1 cellular context compared by ENCODE assay signal in the genomic region with DNA sequence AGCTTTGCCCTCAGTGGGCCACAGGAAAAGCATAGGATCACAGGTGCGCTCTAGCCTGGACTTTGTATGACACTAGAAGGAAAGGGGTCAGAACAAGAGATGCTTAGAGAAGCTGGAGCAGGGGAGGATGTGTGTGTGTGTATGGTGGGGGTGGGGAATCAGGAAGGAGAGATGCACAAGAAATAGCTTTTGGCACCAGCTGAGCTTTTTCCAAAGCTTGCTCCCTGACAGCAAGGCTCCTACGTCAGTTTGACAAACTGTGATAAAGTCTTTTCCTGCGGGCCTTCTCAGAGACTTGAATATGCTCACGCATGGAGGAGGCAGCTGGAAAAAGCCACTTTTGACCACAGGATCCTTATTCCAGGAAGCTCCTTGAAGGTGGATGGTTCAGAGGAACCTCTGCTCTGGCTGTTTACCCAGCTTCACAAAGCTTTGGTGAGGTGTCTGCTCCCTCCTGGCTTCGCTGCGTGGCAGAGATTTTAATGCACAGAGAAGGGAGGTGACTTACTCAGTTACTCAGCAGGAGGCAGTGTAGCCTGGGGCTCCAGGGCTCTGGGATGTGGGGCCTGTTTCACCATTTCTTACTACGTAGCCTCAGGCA.
TF ChIP-seq lines count a peak whose summit lies in the region.

No MANE protein-coding gene starts in this region.

TF ChIP-seq in H1, 55 proteins besides CTCF, POLR2A, EP300 and RAD21:
- no peak for TF ChIP-seq FOSL1 (IDR thresholded peaks at IDR 0.05; ENCODE audit: insufficient read depth, low read depth, low read length)
- TF ChIP-seq, protein P1, sequence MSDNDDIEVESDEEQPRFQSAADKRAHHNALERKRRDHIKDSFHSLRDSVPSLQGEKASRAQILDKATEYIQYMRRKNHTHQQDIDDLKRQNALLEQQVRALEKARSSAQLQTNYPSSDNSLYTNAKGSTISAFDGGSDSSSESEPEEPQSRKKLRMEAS (IDR thresholded peaks at IDR 0.05), result no peak
- no peak for TF ChIP-seq BCL11A (IDR thresholded peaks at IDR 0.05; ENCODE audit: low read depth in 2 of 2, low read length in 2 of 2)
TF ChIP-seq in H1: peak in this region for 0.
